ENCODE assay signal across 1 cellular context in the genomic region with DNA sequence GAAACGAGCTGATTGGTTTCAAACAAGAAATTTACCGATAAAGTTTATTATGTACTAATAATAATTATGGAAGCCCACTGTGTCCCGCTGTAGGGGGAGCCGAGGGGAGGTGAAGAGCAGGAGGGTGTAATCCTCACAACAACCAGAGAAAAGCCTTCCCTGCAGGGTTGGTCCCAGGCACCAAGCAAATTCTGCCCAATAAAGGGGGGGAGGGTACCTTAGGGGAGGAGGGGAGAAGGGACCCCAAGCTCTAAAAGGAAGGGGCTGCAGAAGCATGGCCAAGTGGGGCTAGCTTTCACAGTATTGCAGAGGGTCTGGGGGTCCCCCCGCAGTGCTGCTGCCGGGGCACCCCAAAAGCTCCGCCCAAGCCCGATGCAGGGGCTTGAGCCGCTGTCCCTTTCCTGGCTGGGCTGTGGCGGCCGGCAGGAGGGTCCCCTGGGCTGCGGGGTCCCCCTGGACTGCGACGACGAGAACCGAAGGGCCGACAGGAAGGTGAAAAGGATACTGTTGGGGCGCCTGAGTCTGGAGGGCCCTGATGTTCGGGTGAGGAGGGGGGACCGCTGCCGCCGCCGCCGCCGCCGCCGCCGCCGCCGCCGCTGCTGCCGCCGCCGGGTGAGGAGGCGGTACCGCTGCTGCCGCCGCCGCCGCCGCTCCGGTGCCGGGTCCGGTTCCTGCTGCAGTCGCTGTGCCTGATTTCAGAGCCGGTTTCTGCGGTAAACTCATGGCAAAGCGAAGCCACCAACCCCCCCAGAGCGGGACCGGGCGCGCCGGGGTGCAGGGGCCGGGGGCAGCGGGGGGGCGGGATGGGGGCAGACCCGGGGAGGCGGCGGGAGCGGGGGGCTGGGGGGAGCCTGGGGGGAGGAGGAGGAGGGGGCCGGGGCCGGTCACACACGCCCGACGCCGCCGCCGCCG.
TF ChIP-seq lines count a peak whose summit lies in the region.

No MANE protein-coding gene starts in this region.

TF ChIP-seq in HEK293, 187 proteins besides CTCF, POLR2A, EP300 and RAD21 (continued from another document and continues in another):
- TF ChIP-seq, protein P1, sequence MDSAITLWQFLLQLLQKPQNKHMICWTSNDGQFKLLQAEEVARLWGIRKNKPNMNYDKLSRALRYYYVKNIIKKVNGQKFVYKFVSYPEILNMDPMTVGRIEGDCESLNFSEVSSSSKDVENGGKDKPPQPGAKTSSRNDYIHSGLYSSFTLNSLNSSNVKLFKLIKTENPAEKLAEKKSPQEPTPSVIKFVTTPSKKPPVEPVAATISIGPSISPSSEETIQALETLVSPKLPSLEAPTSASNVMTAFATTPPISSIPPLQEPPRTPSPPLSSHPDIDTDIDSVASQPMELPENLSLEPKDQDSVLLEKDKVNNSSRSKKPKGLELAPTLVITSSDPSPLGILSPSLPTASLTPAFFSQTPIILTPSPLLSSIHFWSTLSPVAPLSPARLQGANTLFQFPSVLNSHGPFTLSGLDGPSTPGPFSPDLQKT (IDR thresholded peaks at IDR 0.05; ENCODE audit: borderline replicate concordance, low read depth, low read length) = no peak
- TF ChIP-seq ZNF785 (tag by site-specific recombination; IDR thresholded peaks at IDR 0.05) (no peak), GLIS1 (tag by site-specific recombination; IDR thresholded peaks at IDR 0.05) (no peak), ZNF324 (tag by site-specific recombination; IDR thresholded peaks at IDR 0.05) (no peak), ZNF404 (tag by site-specific recombination; IDR thresholded peaks at IDR 0.05) (no peak), ZNF423 (tag by site-specific recombination; IDR thresholded peaks at IDR 0.05) (no peak), ZBTB20 (tag by site-specific recombination; IDR thresholded peaks at IDR 0.05) (peak; percentile 84), ZNF302 (tag by site-specific recombination; IDR thresholded peaks at IDR 0.05; ENCODE audit: low read depth) (no peak), ZNF239 (tag by site-specific recombination; IDR thresholded peaks at IDR 0.05) (no peak), ZNF660 (tag by site-specific recombination; IDR thresholded peaks at IDR 0.05) (no peak), ZNF529 (tag by site-specific recombination; IDR thresholded peaks at IDR 0.05; ENCODE audit: insufficient replicate concordance) (no peak), ZFP41 (tag by site-specific recombination; IDR thresholded peaks at IDR 0.05; ENCODE audit: borderline replicate concordance) (no peak), ZNF138 (tag by site-specific recombination; IDR thresholded peaks at IDR 0.05; ENCODE audit: borderline replicate concordance) (no peak), ZBTB8A (tag by site-specific recombination; IDR thresholded peaks at IDR 0.05) (peak; percentile 58; the same call in 1 of the 2 replicates), ZBTB48 (tag by site-specific recombination; IDR thresholded peaks at IDR 0.05) (peak; percentile 75; the same call in 1 of the 2 replicates), ZNF521 (tag by site-specific recombination; IDR thresholded peaks at IDR 0.05) (no peak), ZNF175 (tag by site-specific recombination; IDR thresholded peaks at IDR 0.05) (no peak)
- TF ChIP-seq, protein P2, sequence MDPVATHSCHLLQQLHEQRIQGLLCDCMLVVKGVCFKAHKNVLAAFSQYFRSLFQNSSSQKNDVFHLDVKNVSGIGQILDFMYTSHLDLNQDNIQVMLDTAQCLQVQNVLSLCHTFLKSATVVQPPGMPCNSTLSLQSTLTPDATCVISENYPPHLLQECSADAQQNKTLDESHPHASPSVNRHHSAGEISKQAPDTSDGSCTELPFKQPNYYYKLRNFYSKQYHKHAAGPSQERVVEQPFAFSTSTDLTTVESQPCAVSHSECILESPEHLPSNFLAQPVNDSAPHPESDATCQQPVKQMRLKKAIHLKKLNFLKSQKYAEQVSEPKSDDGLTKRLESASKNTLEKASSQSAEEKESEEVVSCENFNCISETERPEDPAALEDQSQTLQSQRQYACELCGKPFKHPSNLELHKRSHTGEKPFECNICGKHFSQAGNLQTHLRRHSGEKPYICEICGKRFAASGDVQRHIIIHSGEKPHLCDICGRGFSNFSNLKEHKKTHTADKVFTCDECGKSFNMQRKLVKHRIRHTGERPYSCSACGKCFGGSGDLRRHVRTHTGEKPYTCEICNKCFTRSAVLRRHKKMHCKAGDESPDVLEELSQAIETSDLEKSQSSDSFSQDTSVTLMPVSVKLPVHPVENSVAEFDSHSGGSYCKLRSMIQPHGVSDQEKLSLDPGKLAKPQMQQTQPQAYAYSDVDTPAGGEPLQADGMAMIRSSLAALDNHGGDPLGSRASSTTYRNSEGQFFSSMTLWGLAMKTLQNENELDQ (tag by site-specific recombination; IDR thresholded peaks at IDR 0.05; ENCODE audit: low read depth) = no peak
- TF ChIP-seq, protein P3, sequence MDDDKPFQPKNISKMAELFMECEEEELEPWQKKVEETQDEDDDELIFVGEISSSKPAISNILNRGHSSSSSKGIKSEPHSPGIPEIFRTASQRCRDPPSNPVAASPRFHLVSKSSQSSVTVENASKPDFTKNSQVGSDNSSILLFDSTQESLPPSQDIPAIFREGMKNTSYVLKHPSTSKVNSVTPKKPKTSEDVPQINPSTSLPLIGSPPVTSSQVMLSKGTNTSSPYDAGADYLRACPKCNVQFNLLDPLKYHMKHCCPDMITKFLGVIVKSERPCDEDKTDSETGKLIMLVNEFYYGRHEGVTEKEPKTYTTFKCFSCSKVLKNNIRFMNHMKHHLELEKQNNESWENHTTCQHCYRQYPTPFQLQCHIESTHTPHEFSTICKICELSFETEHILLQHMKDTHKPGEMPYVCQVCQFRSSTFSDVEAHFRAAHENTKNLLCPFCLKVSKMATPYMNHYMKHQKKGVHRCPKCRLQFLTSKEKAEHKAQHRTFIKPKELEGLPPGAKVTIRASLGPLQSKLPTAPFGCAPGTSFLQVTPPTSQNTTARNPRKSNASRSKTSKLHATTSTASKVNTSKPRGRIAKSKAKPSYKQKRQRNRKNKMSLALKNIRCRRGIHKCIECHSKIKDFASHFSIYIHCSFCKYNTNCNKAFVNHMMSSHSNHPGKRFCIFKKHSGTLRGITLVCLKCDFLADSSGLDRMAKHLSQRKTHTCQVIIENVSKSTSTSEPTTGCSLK (tag by site-specific recombination; IDR thresholded peaks at IDR 0.05) = no peak
- TF ChIP-seq, protein P4, sequence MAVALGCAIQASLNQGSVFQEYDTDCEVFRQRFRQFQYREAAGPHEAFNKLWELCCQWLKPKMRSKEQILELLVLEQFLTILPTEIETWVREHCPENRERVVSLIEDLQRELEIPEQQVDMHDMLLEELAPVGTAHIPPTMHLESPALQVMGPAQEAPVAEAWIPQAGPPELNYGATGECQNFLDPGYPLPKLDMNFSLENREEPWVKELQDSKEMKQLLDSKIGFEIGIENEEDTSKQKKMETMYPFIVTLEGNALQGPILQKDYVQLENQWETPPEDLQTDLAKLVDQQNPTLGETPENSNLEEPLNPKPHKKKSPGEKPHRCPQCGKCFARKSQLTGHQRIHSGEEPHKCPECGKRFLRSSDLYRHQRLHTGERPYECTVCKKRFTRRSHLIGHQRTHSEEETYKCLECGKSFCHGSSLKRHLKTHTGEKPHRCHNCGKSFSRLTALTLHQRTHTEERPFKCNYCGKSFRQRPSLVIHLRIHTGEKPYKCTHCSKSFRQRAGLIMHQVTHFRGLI (tag by site-specific recombination; IDR thresholded peaks at IDR 0.05) = 0 out of 2 replicates have a peak, but pooled peaks have one; percentile 41
- TF ChIP-seq, protein P5, sequence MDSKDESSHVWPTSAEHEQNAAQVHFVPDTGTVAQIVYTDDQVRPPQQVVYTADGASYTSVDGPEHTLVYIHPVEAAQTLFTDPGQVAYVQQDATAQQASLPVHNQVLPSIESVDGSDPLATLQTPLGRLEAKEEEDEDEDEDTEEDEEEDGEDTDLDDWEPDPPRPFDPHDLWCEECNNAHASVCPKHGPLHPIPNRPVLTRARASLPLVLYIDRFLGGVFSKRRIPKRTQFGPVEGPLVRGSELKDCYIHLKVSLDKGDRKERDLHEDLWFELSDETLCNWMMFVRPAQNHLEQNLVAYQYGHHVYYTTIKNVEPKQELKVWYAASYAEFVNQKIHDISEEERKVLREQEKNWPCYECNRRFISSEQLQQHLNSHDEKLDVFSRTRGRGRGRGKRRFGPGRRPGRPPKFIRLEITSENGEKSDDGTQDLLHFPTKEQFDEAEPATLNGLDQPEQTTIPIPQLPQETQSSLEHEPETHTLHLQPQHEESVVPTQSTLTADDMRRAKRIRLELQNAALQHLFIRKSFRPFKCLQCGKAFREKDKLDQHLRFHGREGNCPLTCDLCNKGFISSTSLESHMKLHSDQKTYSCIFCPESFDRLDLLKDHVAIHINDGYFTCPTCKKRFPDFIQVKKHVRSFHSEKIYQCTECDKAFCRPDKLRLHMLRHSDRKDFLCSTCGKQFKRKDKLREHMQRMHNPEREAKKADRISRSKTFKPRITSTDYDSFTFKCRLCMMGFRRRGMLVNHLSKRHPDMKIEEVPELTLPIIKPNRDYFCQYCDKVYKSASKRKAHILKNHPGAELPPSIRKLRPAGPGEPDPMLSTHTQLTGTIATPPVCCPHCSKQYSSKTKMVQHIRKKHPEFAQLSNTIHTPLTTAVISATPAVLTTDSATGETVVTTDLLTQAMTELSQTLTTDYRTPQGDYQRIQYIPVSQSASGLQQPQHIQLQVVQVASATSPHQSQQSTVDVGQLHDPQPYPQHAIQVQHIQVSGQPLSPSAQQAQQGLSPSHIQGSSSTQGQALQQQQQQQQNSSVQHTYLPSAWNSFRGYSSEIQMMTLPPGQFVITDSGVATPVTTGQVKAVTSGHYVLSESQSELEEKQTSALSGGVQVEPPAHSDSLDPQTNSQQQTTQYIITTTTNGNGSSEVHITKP (tag by site-specific recombination; IDR thresholded peaks at IDR 0.05) = peak; percentile 40; the same call in 1 of the 2 replicates
- TF ChIP-seq, protein P6, sequence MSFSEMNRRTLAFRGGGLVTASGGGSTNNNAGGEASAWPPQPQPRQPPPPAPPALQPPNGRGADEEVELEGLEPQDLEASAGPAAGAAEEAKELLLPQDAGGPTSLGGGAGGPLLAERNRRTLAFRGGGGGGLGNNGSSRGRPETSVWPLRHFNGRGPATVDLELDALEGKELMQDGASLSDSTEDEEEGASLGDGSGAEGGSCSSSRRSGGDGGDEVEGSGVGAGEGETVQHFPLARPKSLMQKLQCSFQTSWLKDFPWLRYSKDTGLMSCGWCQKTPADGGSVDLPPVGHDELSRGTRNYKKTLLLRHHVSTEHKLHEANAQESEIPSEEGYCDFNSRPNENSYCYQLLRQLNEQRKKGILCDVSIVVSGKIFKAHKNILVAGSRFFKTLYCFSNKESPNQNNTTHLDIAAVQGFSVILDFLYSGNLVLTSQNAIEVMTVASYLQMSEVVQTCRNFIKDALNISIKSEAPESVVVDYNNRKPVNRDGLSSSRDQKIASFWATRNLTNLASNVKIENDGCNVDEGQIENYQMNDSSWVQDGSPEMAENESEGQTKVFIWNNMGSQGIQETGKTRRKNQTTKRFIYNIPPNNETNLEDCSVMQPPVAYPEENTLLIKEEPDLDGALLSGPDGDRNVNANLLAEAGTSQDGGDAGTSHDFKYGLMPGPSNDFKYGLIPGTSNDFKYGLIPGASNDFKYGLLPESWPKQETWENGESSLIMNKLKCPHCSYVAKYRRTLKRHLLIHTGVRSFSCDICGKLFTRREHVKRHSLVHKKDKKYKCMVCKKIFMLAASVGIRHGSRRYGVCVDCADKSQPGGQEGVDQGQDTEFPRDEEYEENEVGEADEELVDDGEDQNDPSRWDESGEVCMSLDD (tag by site-specific recombination; IDR thresholded peaks at IDR 0.05) = peak; percentile 95
- TF ChIP-seq, protein P7, sequence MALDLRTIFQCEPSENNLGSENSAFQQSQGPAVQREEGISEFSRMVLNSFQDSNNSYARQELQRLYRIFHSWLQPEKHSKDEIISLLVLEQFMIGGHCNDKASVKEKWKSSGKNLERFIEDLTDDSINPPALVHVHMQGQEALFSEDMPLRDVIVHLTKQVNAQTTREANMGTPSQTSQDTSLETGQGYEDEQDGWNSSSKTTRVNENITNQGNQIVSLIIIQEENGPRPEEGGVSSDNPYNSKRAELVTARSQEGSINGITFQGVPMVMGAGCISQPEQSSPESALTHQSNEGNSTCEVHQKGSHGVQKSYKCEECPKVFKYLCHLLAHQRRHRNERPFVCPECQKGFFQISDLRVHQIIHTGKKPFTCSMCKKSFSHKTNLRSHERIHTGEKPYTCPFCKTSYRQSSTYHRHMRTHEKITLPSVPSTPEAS (tag by site-specific recombination; IDR thresholded peaks at IDR 0.05) = no peak
- TF ChIP-seq, protein P8, sequence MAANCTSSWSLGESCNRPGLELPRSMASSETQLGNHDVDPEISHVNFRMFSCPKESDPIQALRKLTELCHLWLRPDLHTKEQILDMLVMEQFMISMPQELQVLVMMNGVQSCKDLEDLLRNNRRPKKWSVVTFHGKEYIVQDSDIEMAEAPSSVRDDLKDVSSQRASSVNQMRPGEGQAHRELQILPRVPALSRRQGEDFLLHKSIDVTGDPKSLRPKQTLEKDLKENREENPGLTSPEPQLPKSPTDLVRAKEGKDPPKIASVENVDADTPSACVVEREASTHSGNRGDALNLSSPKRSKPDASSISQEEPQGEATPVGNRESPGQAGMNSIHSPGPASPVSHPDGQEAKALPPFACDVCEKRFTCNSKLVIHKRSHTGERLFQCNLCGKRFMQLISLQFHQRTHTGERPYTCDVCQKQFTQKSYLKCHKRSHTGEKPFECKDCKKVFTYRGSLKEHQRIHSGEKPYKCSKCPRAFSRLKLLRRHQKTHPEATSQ (tag by site-specific recombination; IDR thresholded peaks at IDR 0.05) = no peak
- TF ChIP-seq, protein P9, sequence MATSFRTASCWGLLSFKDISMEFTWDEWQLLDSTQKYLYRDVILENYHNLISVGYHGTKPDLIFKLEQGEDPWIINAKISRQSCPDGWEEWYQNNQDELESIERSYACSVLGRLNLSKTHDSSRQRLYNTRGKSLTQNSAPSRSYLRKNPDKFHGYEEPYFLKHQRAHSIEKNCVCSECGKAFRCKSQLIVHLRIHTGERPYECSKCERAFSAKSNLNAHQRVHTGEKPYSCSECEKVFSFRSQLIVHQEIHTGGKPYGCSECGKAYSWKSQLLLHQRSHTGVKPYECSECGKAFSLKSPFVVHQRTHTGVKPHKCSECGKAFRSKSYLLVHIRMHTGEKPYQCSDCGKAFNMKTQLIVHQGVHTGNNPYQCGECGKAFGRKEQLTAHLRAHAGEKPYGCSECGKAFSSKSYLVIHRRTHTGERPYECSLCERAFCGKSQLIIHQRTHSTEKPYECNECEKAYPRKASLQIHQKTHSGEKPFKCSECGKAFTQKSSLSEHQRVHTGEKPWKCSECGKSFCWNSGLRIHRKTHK (tag by site-specific recombination; IDR thresholded peaks at IDR 0.05) = no peak
- TF ChIP-seq, protein P10, sequence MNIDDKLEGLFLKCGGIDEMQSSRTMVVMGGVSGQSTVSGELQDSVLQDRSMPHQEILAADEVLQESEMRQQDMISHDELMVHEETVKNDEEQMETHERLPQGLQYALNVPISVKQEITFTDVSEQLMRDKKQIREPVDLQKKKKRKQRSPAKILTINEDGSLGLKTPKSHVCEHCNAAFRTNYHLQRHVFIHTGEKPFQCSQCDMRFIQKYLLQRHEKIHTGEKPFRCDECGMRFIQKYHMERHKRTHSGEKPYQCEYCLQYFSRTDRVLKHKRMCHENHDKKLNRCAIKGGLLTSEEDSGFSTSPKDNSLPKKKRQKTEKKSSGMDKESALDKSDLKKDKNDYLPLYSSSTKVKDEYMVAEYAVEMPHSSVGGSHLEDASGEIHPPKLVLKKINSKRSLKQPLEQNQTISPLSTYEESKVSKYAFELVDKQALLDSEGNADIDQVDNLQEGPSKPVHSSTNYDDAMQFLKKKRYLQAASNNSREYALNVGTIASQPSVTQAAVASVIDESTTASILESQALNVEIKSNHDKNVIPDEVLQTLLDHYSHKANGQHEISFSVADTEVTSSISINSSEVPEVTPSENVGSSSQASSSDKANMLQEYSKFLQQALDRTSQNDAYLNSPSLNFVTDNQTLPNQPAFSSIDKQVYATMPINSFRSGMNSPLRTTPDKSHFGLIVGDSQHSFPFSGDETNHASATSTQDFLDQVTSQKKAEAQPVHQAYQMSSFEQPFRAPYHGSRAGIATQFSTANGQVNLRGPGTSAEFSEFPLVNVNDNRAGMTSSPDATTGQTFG (tag by site-specific recombination; IDR thresholded peaks at IDR 0.05; ENCODE audit: borderline replicate concordance) = no peak
